15 cellular contexts compared by ENCODE assay signal in the genomic region with DNA sequence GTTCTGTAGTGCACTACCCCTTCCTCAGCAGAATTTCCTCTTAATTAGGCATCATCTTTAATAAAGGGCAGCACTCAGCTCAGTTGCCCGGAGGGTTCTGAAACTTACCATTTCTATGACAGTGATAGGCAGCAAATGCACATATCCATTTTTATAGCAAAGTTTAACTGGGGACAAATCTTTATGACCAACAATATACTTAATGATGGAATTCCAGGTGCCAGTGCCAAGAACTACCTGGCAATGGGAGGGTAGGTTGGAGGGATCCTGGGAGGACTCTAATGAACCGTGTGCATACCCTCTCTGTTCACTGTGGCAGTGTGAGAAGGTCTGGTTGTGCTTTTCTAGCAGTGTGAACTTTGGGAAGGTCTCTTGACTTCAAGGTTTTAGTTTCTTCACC.
A peak's percentile ranks its signal among the peaks of the same experiment; 100 is the strongest.
DNase-seq lines count a peak whose midpoint lies in the region; ATAC-seq and TF ChIP-seq lines count a peak whose summit lies in the region.
"Had no signal": no experiment of that assay in that cellular context is flagged by ENCODE, and none has a peak within 500 bp of the region (broad histone marks: within the 10 kb centered on the region; RNA-seq: fewer than 3 reads in every experiment).

No MANE protein-coding gene starts in this region.

- H3K4me3 ChIP-seq in LNCaP clone FGC (ENCODE audit: low read depth, low read length) (no peak overlapping the region), endocrine pancreas (ENCODE audit: control insufficient read depth, insufficient read depth, low read length) (peak overlapping the region; percentile 5), mesenchymal stem cell (ENCODE audit: insufficient read depth in 1 of 2, low read depth in 1 of 2, low read length in 2 of 2) (no peak overlapping the region), trophoblast cell (ENCODE audit: low read depth, low read length) (no peak overlapping the region), mammary epithelial cell (replicated peaks in 1 of 3; ENCODE audit: insufficient read depth in 1 of 3, low read depth in 2 of 3, low read length in 3 of 3) (no peak overlapping the region)
- H3K4me3 ChIP-seq: BLaER1, GM23338 had no signal

- intact Hi-C loops in mammary epithelial cell (cut with micrococcal nuclease), result no loop called here

- H3K79me2 ChIP-seq in trophoblast cell (ENCODE audit: control insufficient read depth, insufficient read depth, low read length, poor library complexity) (peaks cover 2% of the 10 kb centered on the region), mammary epithelial cell (ENCODE audit: insufficient read depth, low read length) (no peaks in the 10 kb centered on the region)

- no peak for TF ChIP-seq CTCF in LNCaP clone FGC (IDR thresholded peaks at IDR 0.05; ENCODE audit: control insufficient read depth, extremely low read depth, insufficient read depth)
- no peak for TF ChIP-seq CTCF in mammary epithelial cell (conservative IDR thresholded peaks at IDR 0.05 in 1 of 2, IDR thresholded peaks at IDR 0.05 in 1 of 2; ENCODE audit: extremely low read depth in 1 of 2, insufficient read depth in 1 of 2, low read depth in 1 of 2, low read length in 2 of 2)

- no peak overlapping the region for H3K14ac ChIP-seq in mesenchymal stem cell (ENCODE audit: low read length in 2 of 2)
- H3K14ac ChIP-seq in trophoblast cell (ENCODE audit: low read length), result no peak overlapping the region

- peaks cover 15% of the 10 kb centered on the region for H3K79me1 ChIP-seq in mesenchymal stem cell (replicated peaks; ENCODE audit: low read length, poor library complexity, severe bottlenecking)
- peaks cover 5% of the 10 kb centered on the region for H3K79me1 ChIP-seq in trophoblast cell (ENCODE audit: low read length)

- H3K9me3 ChIP-seq in endocrine pancreas (ENCODE audit: control insufficient read depth, low read length) (no peaks in the 10 kb centered on the region), mesenchymal stem cell (ENCODE audit: control insufficient read depth, low read length) (no peaks in the 10 kb centered on the region), trophoblast cell (ENCODE audit: insufficient read depth, low read depth, low read length) (peaks cover under 1% of the 10 kb centered on the region), mammary epithelial cell (replicated peaks; ENCODE audit: insufficient read depth, low read length) (no peaks in the 10 kb centered on the region)
- H3K9me3 ChIP-seq: BLaER1 had no signal

- CTCF ChIA-PET in mammary epithelial cell (lab: Charles Lee; ENCODE audit: low non-redundant PET), result no interaction called here

- H3K4me1 ChIP-seq in endocrine pancreas (ENCODE audit: control insufficient read depth, insufficient read depth, low read length) (peaks cover 20% of the 10 kb centered on the region), mesenchymal stem cell (ENCODE audit: control insufficient read depth, insufficient read depth, low read depth, low read length) (peaks cover 6% of the 10 kb centered on the region), trophoblast cell (ENCODE audit: control insufficient read depth in 1 of 2, insufficient read depth in 2 of 2, low read length in 2 of 2) (peaks cover 5 to 13% of the 10 kb centered on the region in 2 experiments), mammary epithelial cell (ENCODE audit: insufficient read depth, low read length) (no peaks in the 10 kb centered on the region)

- no peak overlapping the region for H3K4me2 ChIP-seq in mesenchymal stem cell (ENCODE audit: low read length, poor library complexity, severe bottlenecking)
- no peak overlapping the region for H3K4me2 ChIP-seq in trophoblast cell (ENCODE audit: low read length)
- no peak overlapping the region for H3K4me2 ChIP-seq in mammary epithelial cell (ENCODE audit: insufficient read depth, low read depth, low read length)
- H3K4me2 ChIP-seq: BLaER1, GM23338 had no signal

- dilution Hi-C loops in mammary epithelial cell (cut with HindIII; ENCODE audit: low sequenced_read_pairs), result no loop called here

- H4K8ac ChIP-seq in mesenchymal stem cell (ENCODE audit: low read length) (no peak overlapping the region), trophoblast cell (ENCODE audit: low read depth, low read length) (no peak overlapping the region)

- in situ Hi-C loops in mammary epithelial cell (cut with MboI; ENCODE audit: low sequenced_read_pairs in 2 of 2), result no loop called here

- WGBS in mesenchymal stem cell, result 82% methylated on average over 2 of the region's 2 CpGs
- WGBS in trophoblast cell (ENCODE audit: extremely low coverage, insufficient coverage, insufficient read length), result no CpG with 5 or more reads among the region's 2 CpGs
- 94% methylated on average over 2 of the region's 2 CpGs for WGBS in mammary epithelial cell (ENCODE audit: low coverage, missing lambda C conversion rate)

- no peak overlapping the region for H3K23ac ChIP-seq in mesenchymal stem cell (ENCODE audit: low read length in 2 of 2)
- H3K23ac ChIP-seq in trophoblast cell (ENCODE audit: low read length), result no peak overlapping the region

- H2BK120ac ChIP-seq in mesenchymal stem cell (ENCODE audit: low read depth, low read length) (no peak overlapping the region), trophoblast cell (ENCODE audit: insufficient read depth, low read length, poor library complexity) (peak overlapping the region; percentile 68)

- H3K27me3 ChIP-seq in endocrine pancreas (ENCODE audit: control insufficient read depth, insufficient read depth, low read length) (no peaks in the 10 kb centered on the region), mesenchymal stem cell (ENCODE audit: control insufficient read depth in 1 of 2, insufficient read depth in 1 of 2, low read length in 2 of 2) (no peaks in the 10 kb centered on the region), trophoblast cell (ENCODE audit: insufficient read depth, low read length) (no peaks in the 10 kb centered on the region), mammary epithelial cell (ENCODE audit: insufficient read depth, low read length) (no peaks in the 10 kb centered on the region)
- H3K27me3 ChIP-seq: BLaER1 had no signal

- no peaks in the 10 kb centered on the region for H4K20me1 ChIP-seq in mammary epithelial cell (ENCODE audit: insufficient read depth, low read length)
- H4K20me1 ChIP-seq: BLaER1 had no signal

- H2BK5ac ChIP-seq in mesenchymal stem cell (ENCODE audit: low read depth, low read length, poor library complexity, severe bottlenecking), result no peak overlapping the region
- H2BK5ac ChIP-seq in trophoblast cell (ENCODE audit: low read depth, low read length, poor library complexity), result peak overlapping the region; percentile 52

- H3K27ac ChIP-seq in mesenchymal stem cell (ENCODE audit: low read length, poor library complexity, severe bottlenecking), result no peak overlapping the region
- H3K27ac ChIP-seq in trophoblast cell (ENCODE audit: low read depth, low read length), result peak overlapping the region; percentile 62
- no peak overlapping the region for H3K27ac ChIP-seq in mammary epithelial cell (ENCODE audit: insufficient read depth, low read depth, low read length)
- H3K27ac ChIP-seq: BLaER1 had no signal

- H2AFZ ChIP-seq in mesenchymal stem cell (ENCODE audit: low read depth, low read length) (no peak overlapping the region), trophoblast cell (ENCODE audit: insufficient read depth, low read length, poor library complexity) (no peak overlapping the region), mammary epithelial cell (ENCODE audit: low read depth, low read length) (no peak overlapping the region)
- H2AFZ ChIP-seq: GM23338 had no signal

- H3K36me3 ChIP-seq in endocrine pancreas (ENCODE audit: control insufficient read depth, insufficient read depth, low read length), result no peaks in the 10 kb centered on the region
- no peaks in the 10 kb centered on the region for H3K36me3 ChIP-seq in mesenchymal stem cell (ENCODE audit: control insufficient read depth in 1 of 2, insufficient read depth in 2 of 2, low read depth in 1 of 2, low read length in 2 of 2)
- H3K36me3 ChIP-seq in trophoblast cell (ENCODE audit: control insufficient read depth in 1 of 2, insufficient read depth in 2 of 2, low read length in 2 of 2), result no peaks in the 10 kb centered on the region
- no peaks in the 10 kb centered on the region for H3K36me3 ChIP-seq in mammary epithelial cell (ENCODE audit: insufficient read depth, low read length)
- H3K36me3 ChIP-seq: BLaER1 had no signal

- H3K4ac ChIP-seq in mesenchymal stem cell (ENCODE audit: low read depth in 1 of 2, low read length in 2 of 2) (no peak overlapping the region), trophoblast cell (ENCODE audit: low read depth, low read length) (no peak overlapping the region)

- H4K91ac ChIP-seq in mesenchymal stem cell (ENCODE audit: low read length) (no peak overlapping the region), trophoblast cell (ENCODE audit: low read depth, low read length) (peak overlapping the region; percentile 66)

- no peak for ATAC-seq in HG02759 (IDR thresholded peaks at IDR 0.05; ENCODE audit: unreplicated experiment)
- ATAC-seq: GM23338, HepG2 had no signal

- peak; percentile 66 for DNase-seq in LNCaP clone FGC (ENCODE audit: low read depth)
- DNase-seq in mesenchymal stem cell, result no peak
- DNase-seq in trophoblast cell, result no peak
- DNase-seq in SKM-1 (lab: John Stamatoyannopoulos, UW; ENCODE audit: unreplicated experiment), result no peak
- DNase-seq in mammary epithelial cell, result no peak
- DNase-seq: 8988T; CD4-positive, alpha-beta memory T cell; DMS79 treated with DMSO at 0.1 percent for 48 hours; GF-D8; HCEC 1CT had no signal

- H3K9ac ChIP-seq in endocrine pancreas (ENCODE audit: control insufficient read depth, insufficient read depth, low read length) (no peak overlapping the region), mesenchymal stem cell (ENCODE audit: low read length) (no peak overlapping the region), trophoblast cell (ENCODE audit: low read length) (no peak overlapping the region), mammary epithelial cell (ENCODE audit: insufficient read depth, low read length) (no peak overlapping the region)
- H3K9ac ChIP-seq: BLaER1 had no signal

- H2BK15ac ChIP-seq in mesenchymal stem cell (ENCODE audit: low read depth, poor library complexity, severe bottlenecking), result no peak overlapping the region

- BruUV-seq in mammary epithelial cell (replicated peaks; lab: Mats Ljungman, UMichigan), result no TSS peak

- H4K12ac ChIP-seq in trophoblast cell (ENCODE audit: low read depth, low read length), result no peak overlapping the region

- H2BK12ac ChIP-seq in mesenchymal stem cell (ENCODE audit: low read length in 2 of 2) (no peak overlapping the region), trophoblast cell (ENCODE audit: low read length) (peak overlapping the region; percentile 77)

- peak overlapping the region; percentile 50 for H2AK5ac ChIP-seq in mesenchymal stem cell (ENCODE audit: low read length, severe bottlenecking)
- H2AK5ac ChIP-seq in trophoblast cell (ENCODE audit: low read length), result peak overlapping the region; percentile 77

- no peak overlapping the region for H3K18ac ChIP-seq in mesenchymal stem cell (ENCODE audit: low read depth in 1 of 2, low read length in 2 of 2)
- H3K18ac ChIP-seq in trophoblast cell (ENCODE audit: low read length), result peak overlapping the region; percentile 66
